Comparison of ENCODE assay signal across 8 cellular contexts in genomic region chr1:68232354-68233148, GRCh38.
DNase-seq lines count a peak whose midpoint lies in the region; ATAC-seq lines count a peak whose summit lies in the region.

Gene WLS, minus strand, starts transcription at chr1:68232523. Its CDS starts 224 bp downstream, at chr1:68232299.

- no peaks in the 10 kb centered on the region for H3K9me3 Mint-ChIP-seq in activated naive CD8-positive, alpha-beta T cell treated with anti-CD3 and anti-CD28 coated beads, Interleukin-2, amount 50 U/mL, for 24 hours

- no peak within 1 kb of the TSS for H3K27ac Mint-ChIP-seq in activated naive CD8-positive, alpha-beta T cell treated with anti-CD3 and anti-CD28 coated beads, Interleukin-2, amount 50 U/mL, for 24 hours

- peaks cover 12% of the 10 kb centered on the region for H3K4me1 Mint-ChIP-seq in activated naive CD8-positive, alpha-beta T cell treated with anti-CD3 and anti-CD28 coated beads, Interleukin-2, amount 50 U/mL, for 24 hours

- H3K36me3 Mint-ChIP-seq in activated naive CD8-positive, alpha-beta T cell treated with anti-CD3 and anti-CD28 coated beads, Interleukin-2, amount 50 U/mL, for 24 hours (ENCODE audit: low read depth), result no peaks in the 10 kb centered on the region

- ATAC-seq in activated naive CD8-positive, alpha-beta T cell treated with anti-CD3 and anti-CD28 coated beads, Interleukin-2, amount 50 U/mL, for 24 hours, result peak; percentile 36
- ATAC-seq in GM18511 (IDR thresholded peaks at IDR 0.05; ENCODE audit: unreplicated experiment) (no peak), HG02852 (IDR thresholded peaks at IDR 0.05; ENCODE audit: unreplicated experiment) (no peak)

- intact Hi-C loops in head of caudate nucleus (cut with DNase I), result loop anchor here (10.0 kb wide), 2 partner anchors 62 to 92 kb away; no protein-coding TSS in a partner anchor

- peak within 1 kb of the TSS; percentile 29 for H3K4me3 Mint-ChIP-seq in activated naive CD8-positive, alpha-beta T cell treated with anti-CD3 and anti-CD28 coated beads, Interleukin-2, amount 50 U/mL, for 24 hours

- DNase-seq in DMS 273 treated with DMSO at 0.1 percent for 48 hours (lab: John Stamatoyannopoulos, UW) (peak; percentile 60), NCI-H1105 (lab: John Stamatoyannopoulos, UW) (peak; percentile 79), head of caudate nucleus (peak; percentile 57 to 92 (median 80)), nucleus accumbens (lab: John Stamatoyannopoulos, UW) (peak in 53 of 56 donors; percentile 16 to 86 (median 57))
- DNase-seq in activated naive CD8-positive, alpha-beta T cell treated with anti-CD3 and anti-CD28 coated beads, Interleukin-2, amount 50 U/mL, for 24 hours, result peak; percentile 8
- no peak for DNase-seq in NK-92 treated with Interleukin-12 subunit alpha and Interleukin-12 subunit beta, amount 100 ng/mL, for 24 hours (lab: John Stamatoyannopoulos, UW)

- peaks cover 64% of the 10 kb centered on the region for H3K27me3 Mint-ChIP-seq in activated naive CD8-positive, alpha-beta T cell treated with anti-CD3 and anti-CD28 coated beads, Interleukin-2, amount 50 U/mL, for 24 hours
